ENCODE assay signal across 21 cellular contexts in genomic region chrX:2446815-2447214, GRCh38. TPM values are rescaled to one million over a fixed set of nuclear protein-coding genes. Genes with fewer than 3 reads are reported as not detected.
A peak's percentile ranks its signal among the peaks of the same experiment; 100 is the strongest.
DNase-seq lines count a peak whose midpoint lies in the region; ATAC-seq, FAIRE-seq and TF ChIP-seq lines count a peak whose summit lies in the region.
"Had no signal": no experiment of that assay in that cellular context is flagged by ENCODE, and none has a peak within 500 bp of the region (broad histone marks: within the 10 kb centered on the region; RNA-seq: fewer than 3 reads in every experiment).

No MANE protein-coding gene starts in this region.

- peaks cover 19% of the 10 kb centered on the region for H3K4me1 Mint-ChIP-seq in GM23338

- peaks cover 18% of the 10 kb centered on the region for H3K4me1 ChIP-seq in GM23338 (ENCODE audit: insufficient read depth)
- peaks cover 0 to 9% (median 5%) of the 10 kb centered on the region in 4 experiments; a peak in 4 of 7 replicates for H3K4me1 ChIP-seq in H1 (replicated peaks in 1 of 4; ENCODE audit: control insufficient read depth in 3 of 4, insufficient read depth in 4 of 4, low read length in 3 of 4)
- H3K4me1 ChIP-seq in upper lobe of left lung: no peaks in the 10 kb centered on the region
- H3K4me1 ChIP-seq in body of pancreas: no peaks in the 10 kb centered on the region
- H3K4me1 ChIP-seq: BE2C had no signal

- no peaks in the 10 kb centered on the region for H3K23me2 ChIP-seq in H1 (ENCODE audit: low read depth, low read length)

- no peak overlapping the region for H3K23ac ChIP-seq in H1 (ENCODE audit: insufficient read length)

- no peaks in the 10 kb centered on the region for H3K27me3 ChIP-seq in GM23338 (ENCODE audit: insufficient read depth)
- H3K27me3 ChIP-seq in H1 (replicated peaks in 1 of 4; ENCODE audit: control insufficient read depth in 3 of 4, extremely low read depth in 1 of 4, insufficient read depth in 3 of 4, low read length in 3 of 4): no peaks in the 10 kb centered on the region
- H3K27me3 ChIP-seq in upper lobe of left lung: no peaks in the 10 kb centered on the region
- no peaks in the 10 kb centered on the region for H3K27me3 ChIP-seq in body of pancreas
- H3K27me3 ChIP-seq: BE2C had no signal

- no peak overlapping the region for H2BK20ac ChIP-seq in H1 (ENCODE audit: low read length)

- no peaks in the 10 kb centered on the region for H3F3A ChIP-seq in GM23338 (replicated peaks; ENCODE audit: low read depth)

- H3K27ac ChIP-seq in GM23338 (ENCODE audit: low read depth): no peak overlapping the region
- no peak overlapping the region for H3K27ac ChIP-seq in H1 (ENCODE audit: low read depth, low read length)
- H3K27ac ChIP-seq in upper lobe of left lung: no peak overlapping the region
- H3K27ac ChIP-seq in body of pancreas: no peak overlapping the region

- intact Hi-C loops in posterior vena cava (cut with DNase I): no loop called here
- intact Hi-C loops in body of pancreas (cut with DNase I): no loop called here

- H3K27ac Mint-ChIP-seq in GM23338: no peak overlapping the region
- H3K27ac Mint-ChIP-seq: CD4-positive, alpha-beta T cell; HFFc6; IgD-negative memory B cell had no signal

- H3K36me3 ChIP-seq in GM23338 (ENCODE audit: insufficient read depth) (no peaks in the 10 kb centered on the region), H1 (ENCODE audit: control insufficient read depth in 2 of 4, insufficient read depth in 4 of 4, low read length in 3 of 4) (peaks cover 0 to 4% (median 2%) of the 10 kb centered on the region in 4 experiments; a peak in 4 of 8 replicates), upper lobe of left lung (peaks cover 0 to 3% (median 0%) of the 10 kb centered on the region in 4 donors), body of pancreas (replicated peaks in 1 of 2; ENCODE audit: insufficient read depth in 1 of 2, low read depth in 2 of 2) (no peaks in the 10 kb centered on the region)
- H3K36me3 ChIP-seq: BE2C, HAP-1 had no signal

- H3K9ac ChIP-seq in H1 (replicated peaks in 1 of 4; ENCODE audit: extremely low read depth in 1 of 4, low read depth in 3 of 4, low read length in 3 of 4): no peak overlapping the region

- FAIRE-seq in GM12891 (lab: Jason Lieb, UNC): peak; percentile 9
- FAIRE-seq in H1 (lab: Jason Lieb, UNC): no peak
- FAIRE-seq: A204.1 had no signal

- H2BK15ac ChIP-seq in H1 (ENCODE audit: low read length): peak overlapping the region; percentile 88; the same call in 1 of the 2 replicates

- H2BK5ac ChIP-seq in H1 (ENCODE audit: low read depth, low read length): no peak overlapping the region

- no peak for TF ChIP-seq POLR2A in GM12891 (IDR thresholded peaks at IDR 0.05; ENCODE audit: low read depth, low read length)
- no peak for TF ChIP-seq POLR2A in H1 (IDR thresholded peaks at IDR 0.05; ENCODE audit: control extremely low read depth in 1 of 2, low read depth in 2 of 2, low read length in 2 of 2)
- TF ChIP-seq POLR2A in upper lobe of left lung (IDR thresholded peaks at IDR 0.05): no peak
- no peak for TF ChIP-seq POLR2A in body of pancreas (IDR thresholded peaks at IDR 0.05)

- H3K36me3 Mint-ChIP-seq in GM23338 (ENCODE audit: low read depth): peaks cover 49% of the 10 kb centered on the region

- H3K9me2 ChIP-seq in GM23338 (ENCODE audit: insufficient read depth): no peaks in the 10 kb centered on the region

- no peak for TF ChIP-seq CTCF in GM23338 (conservative IDR thresholded peaks at IDR 0.05; ENCODE audit: low read depth in 2 of 2)
- TF ChIP-seq CTCF in H1 (IDR thresholded peaks at IDR 0.05; ENCODE audit: control extremely low read depth in 1 of 3, insufficient read depth in 1 of 3, low read depth in 1 of 3, low read length in 3 of 3): no peak
- TF ChIP-seq CTCF in upper lobe of left lung (IDR thresholded peaks at IDR 0.05): no peak
- no peak for TF ChIP-seq CTCF in body of pancreas (IDR thresholded peaks at IDR 0.05)

- H3K56ac ChIP-seq in H1 (replicated peaks; ENCODE audit: insufficient read length, low read depth, low read length): no peak overlapping the region

- POLR2A ChIA-PET in H1 (lab: Charles Lee; ENCODE audit: partially characterized antibody): no interaction called here

- H4K91ac ChIP-seq in H1 (replicated peaks; ENCODE audit: insufficient read length, low read length): no peak overlapping the region

- H3K9me3 ChIP-seq in H1 (ENCODE audit: insufficient read depth in 2 of 2, low read depth in 1 of 2, low read length in 1 of 2): peaks cover 5 to 6% of the 10 kb centered on the region in 2 experiments; a peak in 2 of 4 replicates
- no peaks in the 10 kb centered on the region for H3K9me3 ChIP-seq in upper lobe of left lung
- no peaks in the 10 kb centered on the region for H3K9me3 ChIP-seq in body of pancreas
- H3K9me3 ChIP-seq: BE2C, Caco-2, HAP-1 had no signal

- peaks cover 18% of the 10 kb centered on the region for H3K9me3 Mint-ChIP-seq in GM23338
- H3K9me3 Mint-ChIP-seq: CD4-positive, alpha-beta T cell; IgD-negative memory B cell had no signal

- H4K5ac ChIP-seq in H1 (ENCODE audit: insufficient read length, low read depth, low read length): no peak overlapping the region

- no peak overlapping the region for H3K14ac ChIP-seq in H1 (ENCODE audit: insufficient read length)

- no peak overlapping the region for H2BK120ac ChIP-seq in H1 (replicated peaks; ENCODE audit: low read depth, low read length)

- H3K4me3 Mint-ChIP-seq in GM23338: no peak overlapping the region
- H3K4me3 Mint-ChIP-seq: CD4-positive, alpha-beta T cell; HFFc6; IgD-negative memory B cell had no signal

- TF ChIP-seq RAD21 in H1 (IDR thresholded peaks at IDR 0.05 in 1 of 2, conservative IDR thresholded peaks at IDR 0.05 in 1 of 2; ENCODE audit: low read depth in 2 of 2, low read length in 2 of 2): no peak

- H3K18ac ChIP-seq in H1 (ENCODE audit: extremely low read depth, low read length): no peak overlapping the region

- peaks cover 12% of the 10 kb centered on the region for H3K79me1 ChIP-seq in H1 (ENCODE audit: low read depth, low read length)

- H3K4me2 ChIP-seq in GM23338 (no peak overlapping the region), H1 (ENCODE audit: insufficient read depth in 1 of 2, low read depth in 2 of 2, low read length in 2 of 2) (no peak overlapping the region)

- TF ChIP-seq EP300 in H1 (IDR thresholded peaks at IDR 0.05; ENCODE audit: borderline replicate concordance in 1 of 2, low read depth in 2 of 2, low read length in 2 of 2): no peak
- TF ChIP-seq EP300 in upper lobe of left lung (IDR thresholded peaks at IDR 0.05): no peak

- no peak overlapping the region; the same call in 1 of the 2 replicates for H2BK12ac ChIP-seq in H1 (ENCODE audit: low read depth, low read length)

- H3K4me3 ChIP-seq in GM23338 (no peak overlapping the region), H1 (ENCODE audit: extremely low read depth in 1 of 4, insufficient read depth in 2 of 4, low read depth in 3 of 4, low read length in 4 of 4) (no peak overlapping the region), upper lobe of left lung (no peak overlapping the region), body of pancreas (no peak overlapping the region)
- H3K4me3 ChIP-seq: HAP-1 had no signal

- WGBS in H1 (ENCODE audit: extremely low coverage in 1 of 2, insufficient coverage in 1 of 2, insufficient read length in 1 of 2, insufficient replicate concordance in 2 of 2, low coverage in 1 of 2, low lambda C conversion rate in 2 of 2, missing lambda C conversion rate in 1 of 2), 2 experiments: 95% methylated on average over 14 of the region's 14 CpGs; no CpG with 5 or more reads in 1 of the 2 experiments
- 97 to 99% methylated on average over 13 to 14 of the region's 14 CpGs for WGBS in upper lobe of left lung, 2 donors
- WGBS in body of pancreas, 2 donors: 92 to 96% methylated on average over 11 to 14 of the region's 14 CpGs

- H3K79me2 ChIP-seq in GM23338 (replicated peaks; ENCODE audit: insufficient read depth) (peaks cover 64% of the 10 kb centered on the region), H1 (ENCODE audit: control insufficient read depth in 1 of 2, insufficient read depth in 2 of 2, low read length in 2 of 2) (peaks cover 11 to 68% of the 10 kb centered on the region in 2 experiments)

- peaks cover 7% of the 10 kb centered on the region for H3K27me3 Mint-ChIP-seq in GM23338 (ENCODE audit: insufficient read depth, low read depth, poor library complexity)
- H3K27me3 Mint-ChIP-seq: CD4-positive, alpha-beta T cell; IgD-negative memory B cell had no signal

- H3K4ac ChIP-seq in H1 (replicated peaks; ENCODE audit: insufficient read length, low read depth, low read length): no peak overlapping the region

- no peak for ATAC-seq in GM23338
- no peak for ATAC-seq in upper lobe of left lung (ENCODE audit: low FRiP score in 2 of 2)
- no peak for ATAC-seq in body of pancreas

- no peak overlapping the region for H2AFZ ChIP-seq in GM23338
- no peak overlapping the region for H2AFZ ChIP-seq in H1 (ENCODE audit: low read length)

- CTCF ChIA-PET in H1 (lab: Charles Lee; ENCODE audit: partially characterized antibody): no interaction called here

- H4K20me1 ChIP-seq in GM23338 (replicated peaks; ENCODE audit: insufficient read depth) (no peaks in the 10 kb centered on the region; the same call in 1 of the 2 replicates), H1 (replicated peaks in 1 of 2; ENCODE audit: control insufficient read depth in 1 of 2, insufficient read depth in 2 of 2, low read length in 2 of 2) (peaks cover 0 to 3% of the 10 kb centered on the region in 2 experiments)

- peak overlapping the region; percentile 83; the same call in 1 of the 2 replicates for H2AK5ac ChIP-seq in H1 (ENCODE audit: low read depth, low read length)

- no peak overlapping the region for H4K8ac ChIP-seq in H1 (ENCODE audit: extremely low read depth, insufficient read depth, low read length)

- DNase-seq in GM12891 (ENCODE audit: insufficient read length, low spot score): no peak
- DNase-seq in GM23338 (ENCODE audit: low spot score): no peak
- DNase-seq in H1 (ENCODE audit: low read depth in 1 of 2, low spot score in 2 of 2): no peak
- DNase-seq in posterior vena cava (ENCODE audit: low spot score): peak; percentile 40
- DNase-seq in NCI-H69 (lab: John Stamatoyannopoulos, UW): no peak
- no peak for DNase-seq in CD1c-positive myeloid dendritic cell (ENCODE audit: extremely low spot score)
- DNase-seq in upper lobe of left lung: no peak
- no peak for DNase-seq in body of pancreas
- DNase-seq: ACHN; BE2C; C1 segment of cervical spinal cord; Caco-2; CD4-positive, alpha-beta T cell; DMS153; DMS79; GF-D8; HFFc6; KG1 had no signal

RNA-seq across cellular contexts. Expression of gene DHRSX, which starts 54.0 kb away (rescaled TPM):
- 19.1 TPM for polyA plus RNA-seq in GM12891 (2012; ENCODE audit: low read depth, missing spikeins)
- total RNA-seq in GM23338 (2014; rRNA removed; shearing (Covaris generic)): 18.5 and 33.9 TPM in 2 replicates
- polyA plus RNA-seq in GM23338 (2016; fragmentation: Nextera tagmentation; extraction: Ambion mirVana) (43.0 and 44.3 TPM in 2 replicates), H1 (2011; rRNA removed) (43.4 and 46.8 TPM in 2 replicates)
- total RNA-seq in H1 (2021; fragmentation: NEBNext Ultra II Directional; extraction: Animal tissue kit (Norgen Biotek cat#: 25700)): 29.1 and 35.1 TPM in 2 replicates
- 36.5 TPM for polyA plus RNA-seq in H1 (2011; cell fraction: cytosol; rRNA removed)
- polyA plus RNA-seq in H1 (2011; cell fraction: nucleus; rRNA removed): 54.8 TPM
- 29.2 to 34.0 TPM (median 33.8 TPM) in 4 replicates for polyA plus RNA-seq in H1 (2012, experiment 1 of 2)
- polyA plus RNA-seq in H1 (2012, experiment 2 of 2): 30.9 TPM
- polyA plus RNA-seq in H1 (2013, experiment 1 of 2): 22.1 TPM
- 23.6 TPM for polyA plus RNA-seq in H1 (2013, experiment 2 of 2)
- polyA minus RNA-seq in H1 (2011; rRNA and poly(A)+ RNA removed): 51.6 and 57.5 TPM in 2 replicates
- polyA minus RNA-seq in H1 (2011; cell fraction: cytosol; rRNA and poly(A)+ RNA removed): 15.0 TPM
- polyA minus RNA-seq in H1 (2011; cell fraction: nucleus; rRNA and poly(A)+ RNA removed): 45.8 TPM
- total RNA-seq in posterior vena cava (10 to 100 TPM; 16.0 to 18.9 TPM), upper lobe of left lung (10 to 100 TPM; 18.2 to 34.8 (median 21.2) TPM), body of pancreas (10 to 100 TPM; 14.8 to 46.5 TPM)

RNA-seq across cellular contexts. Expression of gene ZBED1, which starts 54.0 kb away (rescaled TPM):
- polyA plus RNA-seq in GM12891 (2012; ENCODE audit: low read depth, missing spikeins): 26.6 TPM
- total RNA-seq in GM23338 (2014; rRNA removed; shearing (Covaris generic)): 43.8 and 45.0 TPM in 2 replicates
- polyA plus RNA-seq in GM23338 (2016; fragmentation: Nextera tagmentation; extraction: Ambion mirVana) (16.1 and 16.4 TPM in 2 replicates), H1 (2011; rRNA removed) (28.5 and 41.4 TPM in 2 replicates)
- 45.8 and 46.4 TPM in 2 replicates for total RNA-seq in H1 (2021; fragmentation: NEBNext Ultra II Directional; extraction: Animal tissue kit (Norgen Biotek cat#: 25700))
- polyA plus RNA-seq in H1 (2011; cell fraction: cytosol; rRNA removed): 33.4 TPM
- 34.7 TPM for polyA plus RNA-seq in H1 (2011; cell fraction: nucleus; rRNA removed)
- 23.6 to 30.7 TPM (median 29.1 TPM) in 4 replicates for polyA plus RNA-seq in H1 (2012, experiment 1 of 2)
- 29.3 TPM for polyA plus RNA-seq in H1 (2012, experiment 2 of 2)
- 19.5 TPM for polyA plus RNA-seq in H1 (2013, experiment 1 of 2)
- polyA plus RNA-seq in H1 (2013, experiment 2 of 2): 17.9 TPM
- 29.9 and 30.2 TPM in 2 replicates for polyA minus RNA-seq in H1 (2011; rRNA and poly(A)+ RNA removed)
- polyA minus RNA-seq in H1 (2011; cell fraction: cytosol; rRNA and poly(A)+ RNA removed): 40.1 TPM
- polyA minus RNA-seq in H1 (2011; cell fraction: nucleus; rRNA and poly(A)+ RNA removed): 31.7 TPM
- total RNA-seq in posterior vena cava (10 to 100 TPM; 33.4 to 34.1 TPM), upper lobe of left lung (10 to 100 TPM; 33.2 to 48.7 (median 41.6) TPM), body of pancreas (10 to 100 TPM; 35.5 to 39.2 TPM)
